7 cellular contexts compared by ENCODE assay signal in genomic region chr19:2580396-2580795, GRCh38.
A peak's percentile ranks its signal among the peaks of the same experiment; 100 is the strongest.
DNase-seq lines count a peak whose midpoint lies in the region; ATAC-seq and TF ChIP-seq lines count a peak whose summit lies in the region.
"Not testable (repeated sequence)": the region's sequence is repeated elsewhere in the genome, so short reads cannot be mapped to it uniquely, and the experiment has no call there.

No MANE protein-coding gene starts in this region.

- CTCF ChIA-PET in RWPE1 (lab: Yijun Ruan, JAX): interaction anchor here (1.1 to 2.6 kb wide), 6 partner anchors 10 to 108 kb away, joined by 3 to 14 read pairs (median 8); partner anchors contain the start of gene GADD45B

- H3K4me2 ChIP-seq in BLaER1: peak overlapping the region; percentile 67
- not testable (repeated sequence) for H3K4me2 ChIP-seq in neuronal stem cell (ENCODE audit: insufficient read depth, low read length, poor library complexity, severe bottlenecking)

- H3K18ac ChIP-seq in neuronal stem cell (ENCODE audit: low read length): not testable (repeated sequence)

- ATAC-seq in left colon: not testable (repeated sequence)

- H2BK120ac ChIP-seq in neuronal stem cell (ENCODE audit: low read depth, low read length): not testable (repeated sequence)

- not testable (repeated sequence) for TF ChIP-seq CTCF in RWPE1 (conservative IDR thresholded peaks at IDR 0.05; ENCODE audit: low read depth); spleen (IDR thresholded peaks at IDR 0.05 in 8 of 11, conservative IDR thresholded peaks at IDR 0.05 in 3 of 11)

- H3K4me1 ChIP-seq in BLaER1 (peaks cover 49% of the 10 kb centered on the region), spleen (peaks cover 15 to 39% (median 28%) of the 10 kb centered on the region in 6 donors)
- H3K4me1 ChIP-seq in neuronal stem cell (ENCODE audit: control insufficient read depth in 2 of 2, insufficient read depth in 1 of 2, low read depth in 1 of 2, low read length in 2 of 2): not testable (repeated sequence)

- not testable (repeated sequence) for H3K79me1 ChIP-seq in neuronal stem cell (ENCODE audit: low read depth, low read length)

- intact Hi-C loops in cardiac septum (cut with DNase I): not testable (repeated sequence)
- intact Hi-C loops in left colon (cut with DNase I, micrococcal nuclease) (loop anchor here in 1 of 2 donors (10.0 kb wide), 1 partner anchor 106 kb away; the partner anchor contains the start of gene GADD45B), posterior vena cava (cut with DNase I) (loop anchor here in 1 of 2 donors (2.0 to 10.0 kb wide), 2 partner anchors 32 to 106 kb away; partner anchors contain the start of gene GADD45B), spleen (cut with DNase I; ENCODE audit: low total_unique reads) (loop anchor here (10.0 kb wide), 1 partner anchor 46 kb away; no protein-coding TSS in a partner anchor)

- not testable (repeated sequence) for H3K27ac ChIP-seq in BLaER1; neuronal stem cell (replicated peaks; ENCODE audit: low read length); spleen
- H3K27ac ChIP-seq in RWPE1: peak overlapping the region; percentile 94; the same call in 1 of the 2 replicates

- not testable (repeated sequence) for H2AK5ac ChIP-seq in neuronal stem cell (ENCODE audit: low read depth, low read length)

- not testable (repeated sequence) for H3K14ac ChIP-seq in neuronal stem cell (ENCODE audit: low read length)

- not testable (repeated sequence) for TF ChIP-seq POLR2A in spleen (IDR thresholded peaks at IDR 0.05)

- not testable (repeated sequence) for DNase-seq in RWPE1 (ENCODE audit: low spot score); neuronal stem cell (ENCODE audit: low spot score)
- DNase-seq in cardiac septum (ENCODE audit: low spot score) (peak; percentile 7), left colon (peak; percentile 0 to 12), posterior vena cava (ENCODE audit: low spot score) (peak; percentile 19), spleen (peak; percentile 4)

- H2BK5ac ChIP-seq in neuronal stem cell (ENCODE audit: low read length): not testable (repeated sequence)

- not testable (repeated sequence) for H3K23ac ChIP-seq in neuronal stem cell (ENCODE audit: low read depth, low read length, poor library complexity)

- H2BK15ac ChIP-seq in neuronal stem cell (ENCODE audit: low read length): peak overlapping the region; percentile 98

- H2BK12ac ChIP-seq in neuronal stem cell (ENCODE audit: low read length): not testable (repeated sequence)

- H3K9ac ChIP-seq in BLaER1; neuronal stem cell (ENCODE audit: low read depth, low read length, poor library complexity): not testable (repeated sequence)

- not testable (repeated sequence) for H4K8ac ChIP-seq in neuronal stem cell (ENCODE audit: low read depth, low read length)

- H2AFZ ChIP-seq in neuronal stem cell (ENCODE audit: low read length): not testable (repeated sequence)

- H3K36me3 ChIP-seq in BLaER1: peaks cover 42% of the 10 kb centered on the region
- not testable (repeated sequence) for H3K36me3 ChIP-seq in neuronal stem cell (replicated peaks in 1 of 2; ENCODE audit: control insufficient read depth in 2 of 2, insufficient read depth in 2 of 2, low read length in 2 of 2); spleen

- peaks cover 19% of the 10 kb centered on the region for H3K9me3 ChIP-seq in BLaER1
- H3K9me3 ChIP-seq in neuronal stem cell (replicated peaks in 1 of 2; ENCODE audit: control insufficient read depth in 2 of 2, insufficient read depth in 1 of 2, low read depth in 1 of 2, low read length in 2 of 2): not testable (repeated sequence)
- peaks cover 0 to 27% (median 21%) of the 10 kb centered on the region in 8 donors for H3K9me3 ChIP-seq in spleen

- H3K4me3 ChIP-seq in BLaER1; neuronal stem cell (ENCODE audit: low read length in 2 of 2); spleen: not testable (repeated sequence)

- no CpG with 5 or more reads among the region's 5 CpGs for WGBS in neuronal stem cell (ENCODE audit: extremely low coverage in 2 of 2, insufficient read length in 2 of 2, insufficient replicate concordance in 1 of 2), 2 donors
- 85 to 94% (median 90%) methylated on average over 5 of the region's 5 CpGs for WGBS in spleen, 5 donors

- H3K4ac ChIP-seq in neuronal stem cell (ENCODE audit: low read length): not testable (repeated sequence)

- peaks cover 82% of the 10 kb centered on the region for H4K20me1 ChIP-seq in BLaER1

- not testable (repeated sequence) for H4K91ac ChIP-seq in neuronal stem cell (ENCODE audit: low read depth, low read length, poor library complexity)

- H3K27me3 ChIP-seq in BLaER1: not testable (repeated sequence)
- H3K27me3 ChIP-seq in neuronal stem cell (ENCODE audit: control insufficient read depth in 3 of 3, insufficient read depth in 3 of 3, low read depth in 1 of 3, low read length in 3 of 3) (peaks cover 0 to 11% (median 0%) of the 10 kb centered on the region in 3 experiments), spleen (replicated peaks in 1 of 7) (peaks cover 0 to 15% (median 0%) of the 10 kb centered on the region in 7 donors)

- POLR2A ChIA-PET in RWPE1 (lab: Yijun Ruan, JAX; ENCODE audit: low non-redundant PET): interaction anchor here (4.0 kb wide), 1 partner anchor 104 kb away, joined by 31 read pairs; the partner anchor contains the start of gene GADD45B
